In genomic region chr14:106530423-106531107, GRCh38 we compare ENCODE assay signal across 9 cellular contexts.
DNase-seq lines count a peak whose midpoint lies in the region; ATAC-seq, FAIRE-seq and TF ChIP-seq lines count a peak whose summit lies in the region.
"Had no signal": no experiment of that assay in that cellular context is flagged by ENCODE, and none has a peak within 500 bp of the region (broad histone marks: within the 10 kb centered on the region; RNA-seq: fewer than 3 reads in every experiment).

No MANE protein-coding gene starts in this region.

- H3K4me1 ChIP-seq in Peyer's patch, result no peaks in the 10 kb centered on the region
- H3K4me1 ChIP-seq: HAP-1 had no signal

- DNase-seq in HEK293T (ENCODE audit: extremely low spot score), result peak; percentile 5
- peak in 2 of 3 donors; percentile 34 to 69 for DNase-seq in Peyer's patch
- DNase-seq in left lobe of liver (ENCODE audit: low spot score), result no peak
- DNase-seq in activated T-helper 2 cell treated with anti-CD3 and anti-CD28 coated beads, Interferon-gamma antibody, Interleukin-2, Interleukin-4, amounts not matched to agents 10 μg/mL and 5 μg/mL and 100 μg/mL, durations not matched to agents 14 hours and 24 hours and 36 hours (ENCODE audit: low spot score), result no peak
- DNase-seq in GM12892 (ENCODE audit: insufficient read length), result no peak
- DNase-seq in GF-D8 (lab: John Stamatoyannopoulos, UW), result no peak
- no peak for DNase-seq in mesothelial cell of epicardium (ENCODE audit: low spot score in 2 of 2, unreplicated experiment in 2 of 2)

- peak; percentile 19 for ATAC-seq in left lobe of liver

- no peak for FAIRE-seq in GM12892 (lab: Jason Lieb, UNC)

- H3K27ac Mint-ChIP-seq in activated T-helper 2 cell treated with anti-CD3 and anti-CD28 coated beads, Interferon-gamma antibody, Interleukin-2, Interleukin-4, amounts not matched to agents 10 μg/mL and 5 μg/mL and 100 μg/mL, durations not matched to agents 14 hours and 24 hours and 36 hours, result no peak overlapping the region
- no peak overlapping the region for H3K27ac Mint-ChIP-seq in mesothelial cell of epicardium

- peaks cover 0 to 4% (median 0%) of the 10 kb centered on the region in 4 donors for H3K9me3 ChIP-seq in Peyer's patch

- TF ChIP-seq POLR2A in Peyer's patch (IDR thresholded peaks at IDR 0.05) (no peak), GM12892 (IDR thresholded peaks at IDR 0.05; ENCODE audit: low read depth, low read length) (no peak)

- H3K27me3 Mint-ChIP-seq in activated T-helper 2 cell treated with anti-CD3 and anti-CD28 coated beads, Interferon-gamma antibody, Interleukin-2, Interleukin-4, amounts not matched to agents 10 μg/mL and 5 μg/mL and 100 μg/mL, durations not matched to agents 14 hours and 24 hours and 36 hours (ENCODE audit: low read depth), result peaks cover 39% of the 10 kb centered on the region
- no peaks in the 10 kb centered on the region for H3K27me3 Mint-ChIP-seq in mesothelial cell of epicardium (ENCODE audit: low read depth)

- H3K9me3 Mint-ChIP-seq in activated T-helper 2 cell treated with anti-CD3 and anti-CD28 coated beads, Interferon-gamma antibody, Interleukin-2, Interleukin-4, amounts not matched to agents 10 μg/mL and 5 μg/mL and 100 μg/mL, durations not matched to agents 14 hours and 24 hours and 36 hours, result peaks cover 13% of the 10 kb centered on the region
- peaks cover 55% of the 10 kb centered on the region for H3K9me3 Mint-ChIP-seq in mesothelial cell of epicardium

- no peaks in the 10 kb centered on the region for H3K36me3 Mint-ChIP-seq in activated T-helper 2 cell treated with anti-CD3 and anti-CD28 coated beads, Interferon-gamma antibody, Interleukin-2, Interleukin-4, amounts not matched to agents 10 μg/mL and 5 μg/mL and 100 μg/mL, durations not matched to agents 14 hours and 24 hours and 36 hours (ENCODE audit: low read depth)
- peaks cover 2% of the 10 kb centered on the region for H3K36me3 Mint-ChIP-seq in mesothelial cell of epicardium

- H3K27me3 ChIP-seq in Peyer's patch, result no peaks in the 10 kb centered on the region

- no peak overlapping the region for H3K4me3 ChIP-seq in Peyer's patch
- H3K4me3 ChIP-seq: HAP-1 had no signal

- H3K4me1 Mint-ChIP-seq in activated T-helper 2 cell treated with anti-CD3 and anti-CD28 coated beads, Interferon-gamma antibody, Interleukin-2, Interleukin-4, amounts not matched to agents 10 μg/mL and 5 μg/mL and 100 μg/mL, durations not matched to agents 14 hours and 24 hours and 36 hours (ENCODE audit: low read depth), result peaks cover 4% of the 10 kb centered on the region
- no peaks in the 10 kb centered on the region for H3K4me1 Mint-ChIP-seq in mesothelial cell of epicardium

- H3K27ac ChIP-seq in Peyer's patch, result no peak overlapping the region

- CTCF ChIA-PET in HEK293T (lab: Yijun Ruan, JAX), result no interaction called here

- POLR2A ChIA-PET in HEK293T (lab: Yijun Ruan, JAX), result no interaction called here

- H3K4me3 Mint-ChIP-seq in activated T-helper 2 cell treated with anti-CD3 and anti-CD28 coated beads, Interferon-gamma antibody, Interleukin-2, Interleukin-4, amounts not matched to agents 10 μg/mL and 5 μg/mL and 100 μg/mL, durations not matched to agents 14 hours and 24 hours and 36 hours (ENCODE audit: low read depth), result no peak overlapping the region
- no peak overlapping the region for H3K4me3 Mint-ChIP-seq in mesothelial cell of epicardium

- intact Hi-C loops in activated T-helper 2 cell treated with anti-CD3 and anti-CD28 coated beads, Interferon-gamma antibody, Interleukin-2, Interleukin-4, amounts not matched to agents 10 μg/mL and 5 μg/mL and 100 μg/mL, durations not matched to agents 14 hours and 24 hours and 36 hours (cut with micrococcal nuclease), result no loop called here

- no peaks in the 10 kb centered on the region for H3K36me3 ChIP-seq in Peyer's patch
- H3K36me3 ChIP-seq: HAP-1 had no signal

- TF ChIP-seq CTCF in GM12873 (IDR thresholded peaks at IDR 0.05; ENCODE audit: insufficient read depth, low read depth, low read length, missing control alignments), result peak; percentile 84
- TF ChIP-seq CTCF in Peyer's patch (IDR thresholded peaks at IDR 0.05), result no peak
- no peak for TF ChIP-seq CTCF in mesothelial cell of epicardium (IDR thresholded peaks at IDR 0.05; ENCODE audit: unreplicated experiment)

TF ChIP-seq in HEK293T, 16 proteins besides CTCF, POLR2A, EP300 and RAD21:
- TF ChIP-seq FOXK2 (IDR thresholded peaks at IDR 0.05) (no peak), L3MBTL2 (conservative IDR thresholded peaks at IDR 0.05) (no peak), FOXA1 (IDR thresholded peaks at IDR 0.05) (no peak), PKNOX1 (IDR thresholded peaks at IDR 0.05) (no peak), BHLHE40 (IDR thresholded peaks at IDR 0.05; ENCODE audit: borderline replicate concordance) (no peak), NFRKB (IDR thresholded peaks at IDR 0.05) (no peak), LEF1 (IDR thresholded peaks at IDR 0.05; ENCODE audit: borderline replicate concordance) (no peak), ZNF384 (IDR thresholded peaks at IDR 0.05) (no peak), HDGF (IDR thresholded peaks at IDR 0.05; ENCODE audit: borderline replicate concordance) (no peak), TARDBP (IDR thresholded peaks at IDR 0.05) (no peak), FOXM1 (IDR thresholded peaks at IDR 0.05; ENCODE audit: borderline replicate concordance) (no peak), ARNT (IDR thresholded peaks at IDR 0.05) (no peak), SUZ12 (IDR thresholded peaks at IDR 0.05) (no peak), ELF4 (IDR thresholded peaks at IDR 0.05) (no peak), CTBP1 (IDR thresholded peaks at IDR 0.05; ENCODE audit: borderline replicate concordance) (no peak), SP1 (IDR thresholded peaks at IDR 0.05) (no peak)

Comparison
In these comparisons a context has a peak if more than half of its experiments do, and no peak if none do; other contexts are left out.
1. DNase-seq: peak in HEK293T (single experiment) and Peyer's patch (2 of 3); none in left lobe of liver (single experiment), activated T-helper 2 cell treated with anti-CD3 and anti-CD28 coated beads, Interferon-gamma antibody, Interleukin-2, Interleukin-4, amounts not matched to agents 10 μg/mL and 5 μg/mL and 100 μg/mL, durations not matched to agents 14 hours and 24 hours and 36 hours (single experiment), GM12892 (single experiment), GF-D8 (single experiment) and mesothelial cell of epicardium (0 of 2).